17 cellular contexts compared by ENCODE assay signal in genomic region chr17:72826602-72827001, GRCh38.
A peak's percentile ranks its signal among the peaks of the same experiment; 100 is the strongest.
DNase-seq lines count a peak whose midpoint lies in the region; TF ChIP-seq lines count a peak whose summit lies in the region.
"Had no signal": no experiment of that assay in that cellular context is flagged by ENCODE, and none has a peak within 500 bp of the region (broad histone marks: within the 10 kb centered on the region; RNA-seq: fewer than 3 reads in every experiment).

No MANE protein-coding gene starts in this region.

- no peaks in the 10 kb centered on the region for H4K20me1 ChIP-seq in MM.1S (ENCODE audit: insufficient read depth, low read length)

- H3K27me3 ChIP-seq in MM.1S (replicated peaks; ENCODE audit: insufficient read depth, low read length) (no peaks in the 10 kb centered on the region), mesendoderm (ENCODE audit: insufficient read depth, low read length, poor library complexity) (no peaks in the 10 kb centered on the region)
- H3K27me3 ChIP-seq: tibial artery had no signal

- H3K23ac ChIP-seq in mesendoderm (ENCODE audit: low read length) = no peak overlapping the region

- H3K9ac ChIP-seq in MM.1S (ENCODE audit: low read length) = no peak overlapping the region
- H3K9ac ChIP-seq in mesendoderm (ENCODE audit: low read length) = no peak overlapping the region

- H3K4me3 ChIP-seq in MM.1S (ENCODE audit: low read length) = no peak overlapping the region
- H3K4me3 ChIP-seq in cardiac fibroblast (replicated peaks in 1 of 2; ENCODE audit: low read depth in 2 of 2, low read length in 2 of 2) = no peak overlapping the region
- H3K4me3 ChIP-seq in mesendoderm (ENCODE audit: low read length) = no peak overlapping the region
- H3K4me3 ChIP-seq: tibial artery had no signal

- no peak overlapping the region for H4K8ac ChIP-seq in mesendoderm (ENCODE audit: low read depth, low read length)

- no peak overlapping the region for H2AK5ac ChIP-seq in mesendoderm (ENCODE audit: low read length)

- no peak overlapping the region for H2BK15ac ChIP-seq in mesendoderm (replicated peaks; ENCODE audit: low read depth)

- DNase-seq in EL = peak; percentile 41
- DNase-seq in MM.1S = no peak
- peak in 1 of 2 donors; percentile 73 for DNase-seq in cardiac fibroblast (ENCODE audit: low read depth in 2 of 2)
- peak; percentile 19 for DNase-seq in mesendoderm
- no peak for DNase-seq in effector CD4-positive, alpha-beta T cell
- DNase-seq in NCI-H187 (lab: John Stamatoyannopoulos, UW) = no peak
- DNase-seq in occipital lobe (lab: John Stamatoyannopoulos, UW) = no peak
- no peak for DNase-seq in T-helper 9 cell
- DNase-seq: activated CD4-positive, alpha-beta T cell treated with anti-CD3 and anti-CD28 coated beads for 1 hour; activated naive CD4-positive, alpha-beta T cell treated with anti-CD3 and anti-CD28 coated beads, Interleukin-2, amount 10 ng/mL, durations not matched to agents 7 days and 5 days; effector memory CD8-positive, alpha-beta T cell; immature natural killer cell; midbrain; NCI-H1694; NCI-H526; T-helper 17 cell; tibial artery had no signal

- no CpG with 5 or more reads among the region's 4 CpGs for WGBS in mesendoderm (ENCODE audit: extremely low coverage, insufficient coverage, low lambda C conversion rate)

- no peak overlapping the region for H2AFZ ChIP-seq in MM.1S (ENCODE audit: low read length)

- H3K9me3 ChIP-seq in MM.1S (replicated peaks; ENCODE audit: insufficient read depth, low read length) = no peaks in the 10 kb centered on the region

- TF ChIP-seq CTCF in MM.1S (IDR thresholded peaks at IDR 0.05; ENCODE audit: low read length) (0 out of 2 replicates have a peak, but pooled peaks have one; percentile 11), cardiac fibroblast (IDR thresholded peaks at IDR 0.05; ENCODE audit: low read depth, low read length) (peak; percentile 30)

- H2BK120ac ChIP-seq in mesendoderm (ENCODE audit: low read depth, low read length) = no peak overlapping the region

- H2BK5ac ChIP-seq in mesendoderm (ENCODE audit: low read length) = no peak overlapping the region

- H3K56ac ChIP-seq in mesendoderm (ENCODE audit: low read length) = no peak overlapping the region

- H4K5ac ChIP-seq in mesendoderm (ENCODE audit: low read length) = no peak overlapping the region

- H3K4me1 ChIP-seq in MM.1S (ENCODE audit: low read length) = peaks cover 19% of the 10 kb centered on the region
- no peaks in the 10 kb centered on the region for H3K4me1 ChIP-seq in mesendoderm (ENCODE audit: control insufficient read depth, low read depth, low read length)
- H3K4me1 ChIP-seq: tibial artery had no signal

- H3F3A ChIP-seq in MM.1S (ENCODE audit: insufficient read depth, low read length) = peaks cover 9% of the 10 kb centered on the region

- no peaks in the 10 kb centered on the region for H3K9me2 ChIP-seq in MM.1S (replicated peaks; ENCODE audit: insufficient read depth, low read length)

- H3K27ac ChIP-seq in MM.1S (ENCODE audit: low read length) (no peak overlapping the region), mesendoderm (ENCODE audit: low read depth, low read length) (no peak overlapping the region)
- H3K27ac ChIP-seq: tibial artery had no signal

- H3K4me2 ChIP-seq in MM.1S (ENCODE audit: low read depth, low read length) = no peak overlapping the region
- no peak overlapping the region for H3K4me2 ChIP-seq in mesendoderm (ENCODE audit: low read length)

- no peak overlapping the region for H3K4ac ChIP-seq in mesendoderm (ENCODE audit: low read depth, low read length)

- H3K79me2 ChIP-seq in MM.1S (ENCODE audit: low read length) (no peaks in the 10 kb centered on the region), mesendoderm (ENCODE audit: control insufficient read depth, insufficient read depth, low read length) (no peaks in the 10 kb centered on the region)

- H3K79me1 ChIP-seq in mesendoderm (ENCODE audit: low read length) = no peaks in the 10 kb centered on the region

- H3K36me3 ChIP-seq in MM.1S (replicated peaks; ENCODE audit: insufficient read depth, low read length) (no peaks in the 10 kb centered on the region), mesendoderm (ENCODE audit: control insufficient read depth, insufficient read depth, low read length) (no peaks in the 10 kb centered on the region)

- no peak overlapping the region for H3K18ac ChIP-seq in mesendoderm (ENCODE audit: low read length)

Comparison
In these comparisons a context has a peak if more than half of its experiments do, and no peak if none do; other contexts are left out.
1. DNase-seq: peak in EL (single experiment) and mesendoderm (single experiment); none in MM.1S (single experiment), effector CD4-positive, alpha-beta T cell (single experiment), NCI-H187 (0 of 2), occipital lobe (single experiment) and T-helper 9 cell (single experiment).